In genomic region chr2:70212298-70212948, GRCh38 we compare ENCODE assay signal across 1 cellular context.
A peak's percentile ranks its signal among the peaks of the same experiment; 100 is the strongest.
TF ChIP-seq lines count a peak whose summit lies in the region.

No MANE protein-coding gene starts in this region.

TF ChIP-seq in IMR-90, 13 proteins besides CTCF, POLR2A, EP300 and RAD21:
- TF ChIP-seq ELK1 (IDR thresholded peaks at IDR 0.05; ENCODE audit: borderline replicate concordance, low read depth, low read length) (no peak), CEBPB (IDR thresholded peaks at IDR 0.05; ENCODE audit: low read depth, low read length) (peak; percentile 42), MAFK (IDR thresholded peaks at IDR 0.05; ENCODE audit: low read depth, low read length) (no peak), MXI1 (IDR thresholded peaks at IDR 0.05; ENCODE audit: borderline replicate concordance, low read depth, low read length) (no peak)
TF ChIP-seq in IMR-90: peak in this region for 1.
